ENCODE assay signal across 8 cellular contexts in the genomic region with DNA sequence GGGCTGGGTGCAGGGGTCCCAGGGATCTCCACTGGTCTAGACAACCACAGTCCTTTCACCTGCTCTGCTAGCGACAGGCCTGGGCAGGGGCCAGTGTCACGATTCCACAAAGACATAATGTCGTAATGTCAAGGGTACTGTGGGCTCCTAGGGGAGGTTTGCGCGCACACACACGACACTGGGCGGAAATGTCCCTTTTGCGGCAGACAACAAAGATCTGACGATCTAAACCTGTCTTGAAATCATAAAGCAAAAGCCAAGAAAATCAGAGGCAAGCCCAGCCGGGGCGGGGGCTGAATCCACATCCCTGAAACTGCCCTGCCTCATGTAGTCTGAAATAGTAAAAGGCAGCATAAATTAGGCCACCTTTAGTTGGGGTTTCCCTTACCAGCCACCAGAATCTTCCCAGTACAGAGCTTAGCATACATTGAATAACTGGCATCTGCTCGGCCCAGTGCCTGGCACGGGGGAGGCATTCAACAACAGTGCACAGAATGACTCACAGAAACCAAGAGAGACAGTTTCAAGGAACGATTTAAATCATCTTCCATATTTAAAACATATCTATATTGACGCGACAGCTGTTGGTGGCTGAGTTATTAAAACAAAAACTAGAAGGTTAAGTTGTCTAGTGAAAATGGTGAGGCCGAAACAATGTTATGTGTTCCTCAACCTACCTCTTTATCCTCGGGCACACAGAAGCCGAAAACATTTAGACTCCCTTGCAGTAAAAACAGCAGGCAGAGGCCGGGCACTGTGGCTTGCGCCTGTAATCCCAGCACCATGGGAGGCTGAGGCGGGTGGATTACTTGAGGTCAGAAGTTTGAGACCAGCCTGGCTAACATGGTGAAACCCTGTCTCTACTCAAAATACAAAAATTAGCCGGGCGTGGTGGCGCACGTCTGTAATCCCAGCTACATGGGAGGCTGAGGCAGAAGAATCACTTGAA.
DNase-seq lines count a peak whose midpoint lies in the region; ATAC-seq, FAIRE-seq and TF ChIP-seq lines count a peak whose summit lies in the region.

No MANE protein-coding gene starts in this region.

- TF ChIP-seq CTCF in kidney (IDR thresholded peaks at IDR 0.05; ENCODE audit: borderline replicate concordance, extremely low read depth, insufficient read depth): no peak

- H3K9ac ChIP-seq in kidney (ENCODE audit: low read length in 2 of 2): no peak overlapping the region

- H3K27me3 Mint-ChIP-seq in activated CD4-positive, alpha-beta T cell treated with anti-CD3 and anti-CD28 coated beads, Interleukin-2, amount 10 ng/mL, durations not matched to agents 7 days and 5 days: peaks cover 1% of the 10 kb centered on the region
- H3K27me3 Mint-ChIP-seq in activated naive CD8-positive, alpha-beta T cell treated with anti-CD3 and anti-CD28 coated beads, Interleukin-2, amount 50 U/mL, for 24 hours: peaks cover 5% of the 10 kb centered on the region

- H3K4me1 ChIP-seq in kidney (ENCODE audit: control insufficient read depth in 1 of 2, insufficient read depth in 1 of 2, low read depth in 1 of 2, low read length in 2 of 2) (peaks cover 0 to 2% of the 10 kb centered on the region in 2 donors), SJCRH30 (no peaks in the 10 kb centered on the region)

- intact Hi-C loops in kidney (cut with DNase I): loop anchor here (5.0 kb wide), 1 partner anchor 402 kb away; no protein-coding TSS in a partner anchor

- H3K4me1 Mint-ChIP-seq in activated CD4-positive, alpha-beta T cell treated with anti-CD3 and anti-CD28 coated beads, Interleukin-2, amount 10 ng/mL, durations not matched to agents 7 days and 5 days: peaks cover 8% of the 10 kb centered on the region
- H3K4me1 Mint-ChIP-seq in activated naive CD8-positive, alpha-beta T cell treated with anti-CD3 and anti-CD28 coated beads, Interleukin-2, amount 50 U/mL, for 24 hours: peaks cover 19% of the 10 kb centered on the region

- CTCF ChIA-PET in activated CD4-positive, alpha-beta T cell treated with anti-CD3 and anti-CD28 coated beads, Interleukin-2, amount 10 ng/mL, durations not matched to agents 7 days and 5 days (lab: Charles Lee): interaction anchor here (0.5 kb wide), 1 partner anchor 94 kb away, joined by 3 read pairs; no protein-coding TSS in a partner anchor

- DNase-seq in activated CD4-positive, alpha-beta T cell treated with anti-CD3 and anti-CD28 coated beads for 48 hours: peak; percentile 71
- no peak for DNase-seq in activated CD4-positive, alpha-beta T cell treated with anti-CD3 and anti-CD28 coated beads, Interleukin-2, amount 10 ng/mL, durations not matched to agents 7 days and 5 days
- peak; percentile 23 for DNase-seq in activated naive CD8-positive, alpha-beta T cell treated with anti-CD3 and anti-CD28 coated beads, Interleukin-2, amount 50 U/mL, for 24 hours
- peak; percentile 4 to 30 for DNase-seq in stimulated activated CD8-positive, alpha-beta memory T cell treated with anti-CD3 and anti-CD28 coated beads, Interleukin-2, amount 100 ng/mL, for 48 hours (ENCODE audit: low read depth in 2 of 2)
- DNase-seq in NCI-H345 (lab: John Stamatoyannopoulos, UW) (no peak), kidney (no peak), SJCRH30 (no peak)

- POLR2A ChIA-PET in activated CD4-positive, alpha-beta T cell treated with anti-CD3 and anti-CD28 coated beads, Interleukin-2, amount 10 ng/mL, durations not matched to agents 7 days and 5 days (lab: Charles Lee): no interaction called here

- H3K36me3 Mint-ChIP-seq in activated CD4-positive, alpha-beta T cell treated with anti-CD3 and anti-CD28 coated beads, Interleukin-2, amount 10 ng/mL, durations not matched to agents 7 days and 5 days (ENCODE audit: low read depth): no peaks in the 10 kb centered on the region
- H3K36me3 Mint-ChIP-seq in activated naive CD8-positive, alpha-beta T cell treated with anti-CD3 and anti-CD28 coated beads, Interleukin-2, amount 50 U/mL, for 24 hours (ENCODE audit: low read depth): no peaks in the 10 kb centered on the region

- H3K27ac ChIP-seq in kidney (ENCODE audit: low read depth in 2 of 2, low read length in 2 of 2): no peak overlapping the region
- H3K27ac ChIP-seq in SJCRH30: no peak overlapping the region

- H3K4me3 Mint-ChIP-seq in activated CD4-positive, alpha-beta T cell treated with anti-CD3 and anti-CD28 coated beads, Interleukin-2, amount 10 ng/mL, durations not matched to agents 7 days and 5 days: no peak overlapping the region
- H3K4me3 Mint-ChIP-seq in activated naive CD8-positive, alpha-beta T cell treated with anti-CD3 and anti-CD28 coated beads, Interleukin-2, amount 50 U/mL, for 24 hours: no peak overlapping the region

- FAIRE-seq in kidney (lab: Jason Lieb, UNC): no peak

- H3K9me3 ChIP-seq in kidney (ENCODE audit: control insufficient read depth in 1 of 2, low read length in 2 of 2) (no peaks in the 10 kb centered on the region), SJCRH30 (replicated peaks) (no peaks in the 10 kb centered on the region)

- peak; percentile 89 for ATAC-seq in HG03103 (IDR thresholded peaks at IDR 0.05; ENCODE audit: low read depth, unreplicated experiment)
- ATAC-seq in activated naive CD8-positive, alpha-beta T cell treated with anti-CD3 and anti-CD28 coated beads, Interleukin-2, amount 50 U/mL, for 24 hours: peak; percentile 95

- no peaks in the 10 kb centered on the region for H3K27me3 ChIP-seq in SJCRH30

- H3K4me3 ChIP-seq in kidney (ENCODE audit: low read length in 2 of 2) (no peak overlapping the region), SJCRH30 (no peak overlapping the region)

- H3K27ac Mint-ChIP-seq in activated CD4-positive, alpha-beta T cell treated with anti-CD3 and anti-CD28 coated beads, Interleukin-2, amount 10 ng/mL, durations not matched to agents 7 days and 5 days: no peak overlapping the region
- H3K27ac Mint-ChIP-seq in activated naive CD8-positive, alpha-beta T cell treated with anti-CD3 and anti-CD28 coated beads, Interleukin-2, amount 50 U/mL, for 24 hours: peak overlapping the region; percentile 71

- no peaks in the 10 kb centered on the region for H3K9me3 Mint-ChIP-seq in activated CD4-positive, alpha-beta T cell treated with anti-CD3 and anti-CD28 coated beads, Interleukin-2, amount 10 ng/mL, durations not matched to agents 7 days and 5 days
- H3K9me3 Mint-ChIP-seq in activated naive CD8-positive, alpha-beta T cell treated with anti-CD3 and anti-CD28 coated beads, Interleukin-2, amount 50 U/mL, for 24 hours: no peaks in the 10 kb centered on the region

- H3K36me3 ChIP-seq in kidney (ENCODE audit: control insufficient read depth in 1 of 2, insufficient read depth in 2 of 2, low read length in 2 of 2) (peaks cover 0 to 7% of the 10 kb centered on the region in 2 donors), SJCRH30 (no peaks in the 10 kb centered on the region)

Comparison
In these comparisons a context has a peak if more than half of its experiments do, and no peak if none do; other contexts are left out.
1. DNase-seq: peak in activated CD4-positive, alpha-beta T cell treated with anti-CD3 and anti-CD28 coated beads for 48 hours (single experiment), activated naive CD8-positive, alpha-beta T cell treated with anti-CD3 and anti-CD28 coated beads, Interleukin-2, amount 50 U/mL, for 24 hours (single experiment) and stimulated activated CD8-positive, alpha-beta memory T cell treated with anti-CD3 and anti-CD28 coated beads, Interleukin-2, amount 100 ng/mL, for 48 hours (2 of 2); none in activated CD4-positive, alpha-beta T cell treated with anti-CD3 and anti-CD28 coated beads, Interleukin-2, amount 10 ng/mL, durations not matched to agents 7 days and 5 days (single experiment), NCI-H345 (single experiment), kidney (single experiment) and SJCRH30 (0 of 2).